1 cellular context compared by ENCODE assay signal in genomic region chr9:137021979-137022619, GRCh38.
TF ChIP-seq lines count a peak whose summit lies in the region.

No MANE protein-coding gene starts in this region.

TF ChIP-seq in H1, 55 proteins besides CTCF, POLR2A, EP300 and RAD21 (continued from another document):
- TF ChIP-seq EGR1 (IDR thresholded peaks at IDR 0.05; ENCODE audit: borderline replicate concordance, low read depth, low read length) (no peak), SIRT6 (IDR thresholded peaks at IDR 0.05; ENCODE audit: low read length) (no peak), TEAD4 (IDR thresholded peaks at IDR 0.05; ENCODE audit: low read depth, low read length) (no peak), SP2 (IDR thresholded peaks at IDR 0.05; ENCODE audit: low read length) (no peak), CHD7 (IDR thresholded peaks at IDR 0.05; ENCODE audit: insufficient replicate concordance, low read length) (no peak), SP1 (IDR thresholded peaks at IDR 0.05; ENCODE audit: low read depth, low read length) (peak; percentile 75; the same call in 1 of the 2 replicates), CHD2 (IDR thresholded peaks at IDR 0.05; ENCODE audit: low read length) (no peak), PHF8 (conservative IDR thresholded peaks at IDR 0.05; ENCODE audit: low read depth, low read length) (no peak), ATF3 (IDR thresholded peaks at IDR 0.05; ENCODE audit: insufficient read depth, low read depth, low read length) (no peak), TBP (IDR thresholded peaks at IDR 0.05; ENCODE audit: low read depth, low read length) (peak; percentile 54), ASH2L (IDR thresholded peaks at IDR 0.05; ENCODE audit: low read length) (no peak), TCF12 (IDR thresholded peaks at IDR 0.05; ENCODE audit: low read depth, low read length) (no peak), E2F6 (IDR thresholded peaks at IDR 0.05) (no peak), CBX8 (IDR thresholded peaks at IDR 0.05; ENCODE audit: borderline replicate concordance, low read depth, low read length) (no peak), MAX (IDR thresholded peaks at IDR 0.05) (peak; percentile 54; the same call in 1 of the 2 replicates), SP4 (IDR thresholded peaks at IDR 0.05; ENCODE audit: low read length) (peak; percentile 90), SRF (IDR thresholded peaks at IDR 0.05; ENCODE audit: low read depth, low read length) (no peak), MAFK (IDR thresholded peaks at IDR 0.05; ENCODE audit: low read depth, low read length) (peak; percentile 9; the same call in 1 of the 2 replicates), BACH1 (IDR thresholded peaks at IDR 0.05; ENCODE audit: low read length) (peak; percentile 14; the same call in 1 of the 2 replicates), HDAC2 (IDR thresholded peaks at IDR 0.05; ENCODE audit: borderline replicate concordance in 1 of 2, low read depth in 2 of 2, low read length in 2 of 2) (no peak), CREB1 (IDR thresholded peaks at IDR 0.05) (peak; percentile 71; the same call in 1 of the 2 replicates), NRF1 (IDR thresholded peaks at IDR 0.05; ENCODE audit: low read depth, low read length) (no peak), CBX5 (IDR thresholded peaks at IDR 0.05; ENCODE audit: low read depth, low read length) (no peak), EZH2 (IDR thresholded peaks at IDR 0.05; ENCODE audit: low read depth, low read length, severe bottlenecking) (no peak), KDM1A (IDR thresholded peaks at IDR 0.05; ENCODE audit: borderline replicate concordance, low read length) (no peak), GTF2F1 (IDR thresholded peaks at IDR 0.05; ENCODE audit: borderline replicate concordance, low read depth, low read length) (no peak), SIX5 (IDR thresholded peaks at IDR 0.05; ENCODE audit: low read depth, low read length) (no peak), RFX5 (IDR thresholded peaks at IDR 0.05; ENCODE audit: borderline replicate concordance, low read depth, low read length) (no peak), ATF2 (IDR thresholded peaks at IDR 0.05; ENCODE audit: low read length) (no peak), TAF1 (IDR thresholded peaks at IDR 0.05; ENCODE audit: low read depth, low read length) (0 out of 2 replicates have a peak, but pooled peaks have one; percentile 25), CTBP2 (IDR thresholded peaks at IDR 0.05; ENCODE audit: borderline replicate concordance, insufficient read depth, insufficient read length, low read length) (no peak), KDM4A (IDR thresholded peaks at IDR 0.05; ENCODE audit: low read depth, low read length, severe bottlenecking) (no peak)
TF ChIP-seq in H1: peak in this region for 8.
